1 cellular context compared by ENCODE assay signal in the genomic region with DNA sequence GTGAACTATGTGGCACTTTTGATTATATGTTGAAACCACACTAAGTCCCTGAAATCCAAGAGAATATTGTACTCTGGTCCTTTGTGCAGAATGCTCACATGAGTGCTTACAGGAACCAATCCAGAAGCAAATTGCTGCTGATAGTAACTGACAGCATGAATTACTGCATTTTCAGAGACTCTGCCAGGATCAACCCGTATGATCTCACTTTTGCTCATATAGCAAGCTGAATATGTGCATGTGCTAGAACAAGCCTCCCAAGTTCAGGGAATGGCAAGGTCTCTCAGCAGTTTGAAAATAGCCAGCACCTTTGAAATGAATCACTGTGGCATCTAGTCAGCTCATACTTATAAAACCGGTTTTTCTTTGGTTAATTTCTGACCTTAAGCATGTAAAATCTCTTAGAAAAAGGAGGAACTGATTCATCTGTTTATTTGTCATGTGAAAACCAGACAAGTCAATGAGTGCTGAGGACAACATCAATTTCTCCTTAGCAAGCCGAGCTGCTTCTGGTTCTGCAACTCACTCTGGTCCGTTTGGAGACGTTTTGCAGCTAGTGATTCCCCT.
TF ChIP-seq lines count a peak whose summit lies in the region.

No MANE protein-coding gene starts in this region.

TF ChIP-seq in SK-N-SH, 30 proteins besides CTCF, POLR2A, EP300 and RAD21 (continued from another document):
- TF ChIP-seq, protein P1, sequence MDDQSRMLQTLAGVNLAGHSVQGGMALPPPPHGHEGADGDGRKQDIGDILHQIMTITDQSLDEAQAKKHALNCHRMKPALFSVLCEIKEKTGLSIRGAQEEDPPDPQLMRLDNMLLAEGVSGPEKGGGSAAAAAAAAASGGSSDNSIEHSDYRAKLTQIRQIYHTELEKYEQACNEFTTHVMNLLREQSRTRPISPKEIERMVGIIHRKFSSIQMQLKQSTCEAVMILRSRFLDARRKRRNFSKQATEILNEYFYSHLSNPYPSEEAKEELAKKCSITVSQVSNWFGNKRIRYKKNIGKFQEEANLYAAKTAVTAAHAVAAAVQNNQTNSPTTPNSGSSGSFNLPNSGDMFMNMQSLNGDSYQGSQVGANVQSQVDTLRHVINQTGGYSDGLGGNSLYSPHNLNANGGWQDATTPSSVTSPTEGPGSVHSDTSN (IDR thresholded peaks at IDR 0.05): peak; percentile 97
- TF ChIP-seq, protein P2, sequence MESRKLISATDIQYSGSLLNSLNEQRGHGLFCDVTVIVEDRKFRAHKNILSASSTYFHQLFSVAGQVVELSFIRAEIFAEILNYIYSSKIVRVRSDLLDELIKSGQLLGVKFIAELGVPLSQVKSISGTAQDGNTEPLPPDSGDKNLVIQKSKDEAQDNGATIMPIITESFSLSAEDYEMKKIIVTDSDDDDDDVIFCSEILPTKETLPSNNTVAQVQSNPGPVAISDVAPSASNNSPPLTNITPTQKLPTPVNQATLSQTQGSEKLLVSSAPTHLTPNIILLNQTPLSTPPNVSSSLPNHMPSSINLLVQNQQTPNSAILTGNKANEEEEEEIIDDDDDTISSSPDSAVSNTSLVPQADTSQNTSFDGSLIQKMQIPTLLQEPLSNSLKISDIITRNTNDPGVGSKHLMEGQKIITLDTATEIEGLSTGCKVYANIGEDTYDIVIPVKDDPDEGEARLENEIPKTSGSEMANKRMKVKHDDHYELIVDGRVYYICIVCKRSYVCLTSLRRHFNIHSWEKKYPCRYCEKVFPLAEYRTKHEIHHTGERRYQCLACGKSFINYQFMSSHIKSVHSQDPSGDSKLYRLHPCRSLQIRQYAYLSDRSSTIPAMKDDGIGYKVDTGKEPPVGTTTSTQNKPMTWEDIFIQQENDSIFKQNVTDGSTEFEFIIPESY (IDR thresholded peaks at IDR 0.05; ENCODE audit: borderline replicate concordance, low read depth): peak; percentile 59; the same call in 1 of the 2 replicates
- TF ChIP-seq JUND (IDR thresholded peaks at IDR 0.05) (peak; percentile 81), MXI1 (IDR thresholded peaks at IDR 0.05; ENCODE audit: low read depth, low read length) (no peak)
TF ChIP-seq in SK-N-SH: peak in this region for 14.
